25 cellular contexts compared by ENCODE assay signal in genomic region chr5:67509402-67509801, GRCh38.
DNase-seq lines count a peak whose midpoint lies in the region; ATAC-seq, FAIRE-seq and TF ChIP-seq lines count a peak whose summit lies in the region.
"Had no signal": no experiment of that assay in that cellular context is flagged by ENCODE, and none has a peak within 500 bp of the region (broad histone marks: within the 10 kb centered on the region; RNA-seq: fewer than 3 reads in every experiment).

No MANE protein-coding gene starts in this region.

- no peaks in the 10 kb centered on the region for H3K27me3 ChIP-seq in keratinocyte (ENCODE audit: control insufficient read depth, extremely low read depth, insufficient read depth, low read length)
- H3K27me3 ChIP-seq in effector memory CD4-positive, alpha-beta T cell (replicated peaks; ENCODE audit: control insufficient read depth, insufficient read depth, low read length, poor library complexity, severe bottlenecking) = no peaks in the 10 kb centered on the region
- H3K27me3 ChIP-seq: BE2C; BLaER1 treated with 17β-estradiol and CSF1 and Interleukin-3, amounts not matched to agents 10 nM and 100 nM had no signal

- H3K9me3 Mint-ChIP-seq in natural killer cell treated with Interleukin-12 subunit alpha and Interleukin-12 subunit beta and Interleukin-15 and Interleukin-18, amount 100 ng/mL, for 72 hours = peaks cover 4% of the 10 kb centered on the region
- H3K9me3 Mint-ChIP-seq in natural killer cell = peaks cover 3 to 7% of the 10 kb centered on the region in 2 donors
- H3K9me3 Mint-ChIP-seq: GM23338, H9 had no signal

- H3K4me3 ChIP-seq in keratinocyte (ENCODE audit: control insufficient read depth in 2 of 3, extremely low read depth in 1 of 3, insufficient read depth in 2 of 3, low read depth in 1 of 3, low read length in 3 of 3) = no peak overlapping the region
- no peak overlapping the region for H3K4me3 ChIP-seq in effector memory CD4-positive, alpha-beta T cell (ENCODE audit: insufficient read depth, low read depth, low read length, poor library complexity, severe bottlenecking)
- H3K4me3 ChIP-seq: A549; BLaER1 treated with 17β-estradiol and CSF1 and Interleukin-3, amounts not matched to agents 10 nM and 100 nM; GM23338 had no signal

- no peaks in the 10 kb centered on the region for H3K36me3 ChIP-seq in keratinocyte (ENCODE audit: control insufficient read depth in 2 of 2, extremely low read depth in 1 of 2, insufficient read depth in 2 of 2, low read length in 2 of 2)
- no peaks in the 10 kb centered on the region for H3K36me3 ChIP-seq in effector memory CD4-positive, alpha-beta T cell (ENCODE audit: control insufficient read depth, insufficient read depth, low read length)
- H3K36me3 ChIP-seq: BE2C; BLaER1 treated with 17β-estradiol and CSF1 and Interleukin-3, amounts not matched to agents 10 nM and 100 nM had no signal

- peaks cover 20 to 24% of the 10 kb centered on the region in 2 donors for H3K4me1 Mint-ChIP-seq in natural killer cell treated with Interleukin-12 subunit alpha and Interleukin-12 subunit beta and Interleukin-15 and Interleukin-18, amount 100 ng/mL, for 72 hours (ENCODE audit: low read depth in 2 of 2)
- peaks cover 33 to 36% of the 10 kb centered on the region in 2 donors for H3K4me1 Mint-ChIP-seq in natural killer cell
- H3K4me1 Mint-ChIP-seq: CD14-positive monocyte had no signal

- TF ChIP-seq CTCF in natural killer cell (IDR thresholded peaks at IDR 0.05) (no peak), keratinocyte (optimal IDR thresholded peaks at IDR 0.05 in 1 of 3, IDR thresholded peaks at IDR 0.05 in 1 of 3, conservative IDR thresholded peaks at IDR 0.05 in 1 of 3; ENCODE audit: extremely low read depth in 1 of 3, insufficient read depth in 2 of 3, low read length in 3 of 3) (no peak), D721Med (IDR thresholded peaks at IDR 0.05; ENCODE audit: insufficient read depth, missing control alignments) (no peak)

- H3K27ac ChIP-seq in keratinocyte (ENCODE audit: control insufficient read depth, insufficient read depth, low read length) = no peak overlapping the region
- no peak overlapping the region for H3K27ac ChIP-seq in effector memory CD4-positive, alpha-beta T cell (ENCODE audit: insufficient read depth, low read length, poor library complexity, severe bottlenecking)
- H3K27ac ChIP-seq: 22Rv1; A549; BLaER1 treated with 17β-estradiol and CSF1 and Interleukin-3, amounts not matched to agents 10 nM and 100 nM had no signal

- H3K4me2 ChIP-seq in keratinocyte (ENCODE audit: control insufficient read depth, extremely low read depth, insufficient read depth, low read depth, low read length) = no peak overlapping the region
- H3K4me2 ChIP-seq: A549; BLaER1 treated with 17β-estradiol and CSF1 and Interleukin-3, amounts not matched to agents 10 nM and 100 nM; GM23338 had no signal

- H3K36me3 Mint-ChIP-seq in natural killer cell treated with Interleukin-12 subunit alpha and Interleukin-12 subunit beta and Interleukin-15 and Interleukin-18, amount 100 ng/mL, for 72 hours = peaks cover 6% of the 10 kb centered on the region
- H3K36me3 Mint-ChIP-seq in natural killer cell = no peaks in the 10 kb centered on the region
- H3K36me3 Mint-ChIP-seq: CD14-positive monocyte had no signal

- H2AFZ ChIP-seq in keratinocyte (ENCODE audit: control insufficient read depth, low read length) = no peak overlapping the region
- H2AFZ ChIP-seq: GM23338 had no signal

- H3K4me3 Mint-ChIP-seq in natural killer cell treated with Interleukin-12 subunit alpha and Interleukin-12 subunit beta and Interleukin-15 and Interleukin-18, amount 100 ng/mL, for 72 hours = peak overlapping the region; percentile 26
- no peak overlapping the region for H3K4me3 Mint-ChIP-seq in natural killer cell
- H3K4me3 Mint-ChIP-seq: CD14-positive monocyte; CD4-positive, alpha-beta T cell; CD8-positive, alpha-beta memory T cell; GM23338; H9; HFFc6 had no signal

- no peaks in the 10 kb centered on the region for H3K4me1 ChIP-seq in keratinocyte (ENCODE audit: control insufficient read depth, extremely low read depth, insufficient read depth, low read length)
- peaks cover 9% of the 10 kb centered on the region for H3K4me1 ChIP-seq in effector memory CD4-positive, alpha-beta T cell (ENCODE audit: control insufficient read depth, insufficient read depth, low read length, poor library complexity, severe bottlenecking)
- H3K4me1 ChIP-seq: A549 had no signal

- no peak for ATAC-seq in natural killer cell treated with Interleukin-12 subunit alpha and Interleukin-12 subunit beta and Interleukin-15 and Interleukin-18, amount 100 ng/mL, for 72 hours
- ATAC-seq in natural killer cell = no peak
- ATAC-seq: A549, GM23338, HCT116 had no signal

- no peaks in the 10 kb centered on the region for H3K27me3 Mint-ChIP-seq in natural killer cell treated with Interleukin-12 subunit alpha and Interleukin-12 subunit beta and Interleukin-15 and Interleukin-18, amount 100 ng/mL, for 72 hours
- peaks cover 0 to 7% of the 10 kb centered on the region in 2 donors for H3K27me3 Mint-ChIP-seq in natural killer cell (ENCODE audit: low read depth in 2 of 2)
- H3K27me3 Mint-ChIP-seq: CD4-positive, alpha-beta T cell had no signal

- H3K9me3 ChIP-seq in keratinocyte (ENCODE audit: control insufficient read depth, low read depth, low read length) = no peaks in the 10 kb centered on the region
- H3K9me3 ChIP-seq in effector memory CD4-positive, alpha-beta T cell (ENCODE audit: control insufficient read depth, low read length) = no peaks in the 10 kb centered on the region
- H3K9me3 ChIP-seq: A549, BE2C had no signal

- H3K79me2 ChIP-seq in keratinocyte (ENCODE audit: control insufficient read depth, insufficient read depth, low read length) = no peaks in the 10 kb centered on the region

- H3K27ac Mint-ChIP-seq in natural killer cell treated with Interleukin-12 subunit alpha and Interleukin-12 subunit beta and Interleukin-15 and Interleukin-18, amount 100 ng/mL, for 72 hours = peak overlapping the region; percentile 67 to 68
- peak overlapping the region in 1 of 2 donors; percentile 5 for H3K27ac Mint-ChIP-seq in natural killer cell
- H3K27ac Mint-ChIP-seq: CD14-positive monocyte; CD4-positive, alpha-beta T cell; GM23338; H9; HFFc6 had no signal

- FAIRE-seq in keratinocyte (lab: Jason Lieb, UNC) = peak; percentile 20
- FAIRE-seq in D721Med (lab: Jason Lieb, UNC) = no peak
- FAIRE-seq: A549, GM12891, GM18507 had no signal

- dilution Hi-C loops in keratinocyte (cut with MboI; ENCODE audit: extremely low pct_ligation_motif_present, low sequenced_read_pairs) = no loop called here

- no peaks in the 10 kb centered on the region for H4K20me1 ChIP-seq in keratinocyte (ENCODE audit: control insufficient read depth, extremely low read depth, insufficient read depth, low read length)
- H4K20me1 ChIP-seq: BLaER1 treated with 17β-estradiol and CSF1 and Interleukin-3, amounts not matched to agents 10 nM and 100 nM had no signal

- H3K9ac ChIP-seq in keratinocyte (ENCODE audit: control insufficient read depth, extremely low read depth, insufficient read depth, low read length) = no peak overlapping the region
- H3K9ac ChIP-seq: BLaER1 treated with 17β-estradiol and CSF1 and Interleukin-3, amounts not matched to agents 10 nM and 100 nM had no signal

- intact Hi-C loops in natural killer cell (cut with micrococcal nuclease) = no loop called here

- H3K9me1 ChIP-seq in keratinocyte (ENCODE audit: control insufficient read depth, extremely low read depth, insufficient read depth, low read length) = no peaks in the 10 kb centered on the region

- DNase-seq in NCI-H748 (lab: John Stamatoyannopoulos, UW; ENCODE audit: unreplicated experiment) (peak; percentile 26), NCI-H748 treated with DMSO at 0.1 percent for 48 hours (lab: John Stamatoyannopoulos, UW) (no peak), natural killer cell (no peak), keratinocyte (ENCODE audit: low read depth, low spot score) (no peak), D721Med (ENCODE audit: insufficient read length, low spot score) (no peak), SHP77 (lab: John Stamatoyannopoulos, UW) (no peak)
- no peak for DNase-seq in natural killer cell treated with Interleukin-12 subunit alpha and Interleukin-12 subunit beta and Interleukin-15 and Interleukin-18, amount 100 ng/mL, for 72 hours (ENCODE audit: low spot score)
- DNase-seq in effector memory CD4-positive, alpha-beta T cell = no peak
- DNase-seq: ACHN; AML-193; BE2C; CD4-positive, alpha-beta T cell; CD8-positive, alpha-beta memory T cell; DMS79 treated with DMSO at 0.1 percent for 48 hours; GF-D8; H9; HFFc6 had no signal
